30 cellular contexts compared by ENCODE assay signal in genomic region chr5:134394932-134395331, GRCh38. TPM values are rescaled to one million over a fixed set of nuclear protein-coding genes. Genes with fewer than 3 reads are reported as not detected.
A peak's percentile ranks its signal among the peaks of the same experiment; 100 is the strongest.
DNase-seq lines count a peak whose midpoint lies in the region; ATAC-seq and TF ChIP-seq lines count a peak whose summit lies in the region.
"Had no signal": no experiment of that assay in that cellular context is flagged by ENCODE, and none has a peak within 500 bp of the region (broad histone marks: within the 10 kb centered on the region; RNA-seq: fewer than 3 reads in every experiment).

No MANE protein-coding gene starts in this region.

- H3K36me3 ChIP-seq in lower lobe of right lung (peaks cover 91% of the 10 kb centered on the region), right atrium auricular region (peaks cover 71% of the 10 kb centered on the region)

- ATAC-seq in lower lobe of right lung (peak; percentile 50 to 68), natural killer cell (no peak), HG03378 (IDR thresholded peaks at IDR 0.05; ENCODE audit: unreplicated experiment) (no peak)
- ATAC-seq: gastrocnemius medialis; left colon; pancreas; Right ventricle myocardium inferior; SK-N-SH treated with all-trans-retinoic acid at 6 μM for 48 hours; stimulated activated naive CD8-positive, alpha-beta T cell treated with anti-CD3 and anti-CD28 coated beads, Interleukin-15, Interleukin-2, amounts not matched to agents 100 U/mL and 50 U/mL, for 24 hours had no signal

- H3K9me3 Mint-ChIP-seq in HFFc6 (no peaks in the 10 kb centered on the region), natural killer cell (no peaks in the 10 kb centered on the region)
- H3K9me3 Mint-ChIP-seq: activated CD4-positive, alpha-beta memory T cell treated with anti-CD3 and anti-CD28 coated beads for 36 hours; activated naive CD4-positive, alpha-beta T cell treated with anti-CD3 and anti-CD28 coated beads, Interleukin-2, amount 10 ng/mL, durations not matched to agents 7 days and 5 days; activated T-helper 1 cell treated with anti-CD3 and anti-CD28 coated beads, Interleukin-12 subunit alpha, Interleukin-12 subunit beta, Interleukin-2, Interleukin-4 antibody, amounts not matched to agents 30 ng/mL and 10 ng/mL and 1 ng/mL, durations not matched to agents 14 hours and 24 hours and 36 hours; memory B cell; neural crest cell had no signal

- intact Hi-C loops in lower lobe of right lung (cut with DNase I): no loop called here
- intact Hi-C loops in natural killer cell (cut with micrococcal nuclease): no loop called here

- H3K27me3 ChIP-seq in lower lobe of right lung (ENCODE audit: low read depth): no peaks in the 10 kb centered on the region
- no peaks in the 10 kb centered on the region for H3K27me3 ChIP-seq in right atrium auricular region
- H3K27me3 ChIP-seq: gastrocnemius medialis, pancreas had no signal

- peaks cover 38% of the 10 kb centered on the region for H3K4me1 Mint-ChIP-seq in HFFc6 (ENCODE audit: low read depth)
- no peaks in the 10 kb centered on the region for H3K4me1 Mint-ChIP-seq in natural killer cell
- H3K4me1 Mint-ChIP-seq: activated naive CD4-positive, alpha-beta T cell treated with anti-CD3 and anti-CD28 coated beads, Interleukin-2, amount 10 ng/mL, durations not matched to agents 7 days and 5 days; neural crest cell had no signal

- no peak overlapping the region for H3K4me3 ChIP-seq in lower lobe of right lung
- no peak overlapping the region for H3K4me3 ChIP-seq in right atrium auricular region
- H3K4me3 ChIP-seq: gastrocnemius medialis, pancreas, PC-9, smooth muscle cell had no signal

- H3K27ac ChIP-seq in lower lobe of right lung (no peak overlapping the region), right atrium auricular region (no peak overlapping the region)
- H3K27ac ChIP-seq: pancreas, PC-9 had no signal

- TF ChIP-seq CTCF in HFFc6 (IDR thresholded peaks at IDR 0.05): no peak
- TF ChIP-seq CTCF in lower lobe of right lung (IDR thresholded peaks at IDR 0.05): no peak
- TF ChIP-seq CTCF in natural killer cell (IDR thresholded peaks at IDR 0.05): no peak
- no peak for TF ChIP-seq CTCF in right atrium auricular region (IDR thresholded peaks at IDR 0.05)

- H3K4me3 Mint-ChIP-seq in HFFc6 (no peak overlapping the region), natural killer cell (no peak overlapping the region)
- H3K4me3 Mint-ChIP-seq: activated CD4-positive, alpha-beta memory T cell treated with anti-CD3 and anti-CD28 coated beads for 36 hours; activated naive CD4-positive, alpha-beta T cell treated with anti-CD3 and anti-CD28 coated beads, Interleukin-2, amount 10 ng/mL, durations not matched to agents 7 days and 5 days; activated T-helper 1 cell treated with anti-CD3 and anti-CD28 coated beads, Interleukin-12 subunit alpha, Interleukin-12 subunit beta, Interleukin-2, Interleukin-4 antibody, amounts not matched to agents 30 ng/mL and 10 ng/mL and 1 ng/mL, durations not matched to agents 14 hours and 24 hours and 36 hours; memory B cell; neural crest cell had no signal

- H3K27ac Mint-ChIP-seq in HFFc6 (peak overlapping the region; percentile 31; the same call in 1 of the 2 replicates), natural killer cell (no peak overlapping the region)
- H3K27ac Mint-ChIP-seq: activated CD4-positive, alpha-beta memory T cell treated with anti-CD3 and anti-CD28 coated beads for 36 hours; activated naive CD4-positive, alpha-beta T cell treated with anti-CD3 and anti-CD28 coated beads, Interleukin-2, amount 10 ng/mL, durations not matched to agents 7 days and 5 days; activated T-helper 1 cell treated with anti-CD3 and anti-CD28 coated beads, Interleukin-12 subunit alpha, Interleukin-12 subunit beta, Interleukin-2, Interleukin-4 antibody, amounts not matched to agents 30 ng/mL and 10 ng/mL and 1 ng/mL, durations not matched to agents 14 hours and 24 hours and 36 hours had no signal

- H3K9me3 ChIP-seq in lower lobe of right lung: no peaks in the 10 kb centered on the region
- no peaks in the 10 kb centered on the region for H3K9me3 ChIP-seq in right atrium auricular region
- H3K9me3 ChIP-seq: gastrocnemius medialis, pancreas had no signal

- H3K4me1 ChIP-seq in lower lobe of right lung: no peaks in the 10 kb centered on the region
- H3K4me1 ChIP-seq in right atrium auricular region: peaks cover 0 to 3% of the 10 kb centered on the region in 2 donors
- H3K4me1 ChIP-seq: gastrocnemius medialis, pancreas had no signal

- H3K36me3 Mint-ChIP-seq in HFFc6 (ENCODE audit: low read depth): peaks cover 41% of the 10 kb centered on the region
- peaks cover 5% of the 10 kb centered on the region for H3K36me3 Mint-ChIP-seq in natural killer cell

- H3K27me3 Mint-ChIP-seq in HFFc6 (ENCODE audit: insufficient read depth): no peaks in the 10 kb centered on the region
- no peaks in the 10 kb centered on the region for H3K27me3 Mint-ChIP-seq in natural killer cell (ENCODE audit: low read depth in 2 of 2)
- H3K27me3 Mint-ChIP-seq: activated CD4-positive, alpha-beta memory T cell treated with anti-CD3 and anti-CD28 coated beads for 36 hours; activated naive CD4-positive, alpha-beta T cell treated with anti-CD3 and anti-CD28 coated beads, Interleukin-2, amount 10 ng/mL, durations not matched to agents 7 days and 5 days; memory B cell had no signal

- peak; percentile 27 for DNase-seq in A172 (ENCODE audit: low spot score)
- DNase-seq in HFFc6: no peak
- DNase-seq in astrocyte of the hippocampus (ENCODE audit: low read depth, low spot score): peak; percentile 54
- no peak for DNase-seq in lower lobe of right lung
- no peak for DNase-seq in HK-2 (ENCODE audit: unreplicated experiment)
- DNase-seq in natural killer cell: no peak
- no peak for DNase-seq in right atrium auricular region (ENCODE audit: low spot score)
- DNase-seq: activated CD4-positive, alpha-beta memory T cell treated with anti-CD3 and anti-CD28 coated beads for 36 hours; activated CD4-positive, CD25-positive, alpha-beta regulatory T cell treated with anti-CD3 and anti-CD28 coated beads, Interleukin-2, amount 50 U/mL, for 72 hours; activated CD8-positive, alpha-beta memory T cell treated with anti-CD3 and anti-CD28 coated beads, Interleukin-2, amount 50 U/mL, for 4 hours; activated naive CD4-positive, alpha-beta T cell treated with anti-CD3 and anti-CD28 coated beads, Interleukin-2, amount 10 ng/mL, durations not matched to agents 7 days and 5 days; amniotic stem cell; gastrocnemius medialis; H7; KBM-7; left colon; NCI-H1930; NCI-H524 treated with DMSO at 0.1 percent for 48 hours; pancreas; PC-9; retina; stimulated activated naive CD8-positive, alpha-beta T cell treated with anti-CD3 and anti-CD28 coated beads, Interleukin-15, Interleukin-2, amounts not matched to agents 100 U/mL and 50 U/mL, for 24 hours; T-helper 2 cell had no signal

RNA-seq across cellular contexts. Expression of gene CDKN2AIPNL, which starts 16.7 kb away (rescaled TPM):
- total RNA-seq in A172 (2014; rRNA removed; shearing (Covaris generic)): 68.4 and 70.6 TPM in 2 replicates
- 10 to 100 TPM; 23.3 to 30.2 (median 28.4) TPM for total RNA-seq in HFFc6 (2021; fragmentation: NEBNext Ultra II Directional; extraction: Animal tissue kit (Norgen Biotek cat#: 25700))
- 14.5 TPM for total RNA-seq in lower lobe of right lung
- 10 to 100 TPM; 12.3 to 15.5 (median 13.4) TPM for total RNA-seq in natural killer cell
- total RNA-seq in right atrium auricular region: 10 to 100 TPM; 28.2 to 32.8 TPM

RNA-seq across cellular contexts. Expression of gene UBE2B, which starts 23.6 kb away (rescaled TPM):
- total RNA-seq in A172 (2014; rRNA removed; shearing (Covaris generic)): 36.6 and 44.0 TPM in 2 replicates
- 100 to 1,000 TPM in 1 of 6 experiments, 10 to 100 TPM in 5; 85.0 to 105 (median 95.6) TPM for total RNA-seq in HFFc6 (2021; fragmentation: NEBNext Ultra II Directional; extraction: Animal tissue kit (Norgen Biotek cat#: 25700))
- 106 TPM for total RNA-seq in lower lobe of right lung
- 100 to 1,000 TPM in 2 of 3 donors, 10 to 100 TPM in 1; 93.5 to 124 (median 116) TPM for total RNA-seq in natural killer cell
- 10 to 100 TPM; 61.2 to 81.9 TPM for total RNA-seq in right atrium auricular region

RNA-seq across cellular contexts. Expression of gene CDKL3, which starts 28.0 kb away (rescaled TPM):
- total RNA-seq in A172 (2014; rRNA removed; shearing (Covaris generic)): 2.5 and 5.2 TPM in 2 replicates
- total RNA-seq in HFFc6 (2021; fragmentation: NEBNext Ultra II Directional; extraction: Animal tissue kit (Norgen Biotek cat#: 25700)): 1 to 10 TPM; 1.4 to 3.2 (median 2.2) TPM
- total RNA-seq in lower lobe of right lung (2.2 TPM), natural killer cell (1 to 10 TPM in 1 of 3 donors, under 1 TPM in 1, not detected in 1; 0.63 to 2.2 TPM), right atrium auricular region (1 to 10 TPM; 4.9 to 5.9 TPM)

Comparison
In these comparisons a context has a peak if more than half of its experiments do, and no peak if none do; other contexts are left out.
1. DNase-seq: peak in A172 (single experiment) and astrocyte of the hippocampus (single experiment); none in HFFc6 (single experiment), lower lobe of right lung (single experiment), HK-2 (single experiment), natural killer cell (single experiment) and right atrium auricular region (single experiment).
2. ATAC-seq: peak in lower lobe of right lung (2 of 2); none in natural killer cell (0 of 3) and HG03378 (single experiment).